9 cellular contexts compared by ENCODE assay signal in the genomic region with DNA sequence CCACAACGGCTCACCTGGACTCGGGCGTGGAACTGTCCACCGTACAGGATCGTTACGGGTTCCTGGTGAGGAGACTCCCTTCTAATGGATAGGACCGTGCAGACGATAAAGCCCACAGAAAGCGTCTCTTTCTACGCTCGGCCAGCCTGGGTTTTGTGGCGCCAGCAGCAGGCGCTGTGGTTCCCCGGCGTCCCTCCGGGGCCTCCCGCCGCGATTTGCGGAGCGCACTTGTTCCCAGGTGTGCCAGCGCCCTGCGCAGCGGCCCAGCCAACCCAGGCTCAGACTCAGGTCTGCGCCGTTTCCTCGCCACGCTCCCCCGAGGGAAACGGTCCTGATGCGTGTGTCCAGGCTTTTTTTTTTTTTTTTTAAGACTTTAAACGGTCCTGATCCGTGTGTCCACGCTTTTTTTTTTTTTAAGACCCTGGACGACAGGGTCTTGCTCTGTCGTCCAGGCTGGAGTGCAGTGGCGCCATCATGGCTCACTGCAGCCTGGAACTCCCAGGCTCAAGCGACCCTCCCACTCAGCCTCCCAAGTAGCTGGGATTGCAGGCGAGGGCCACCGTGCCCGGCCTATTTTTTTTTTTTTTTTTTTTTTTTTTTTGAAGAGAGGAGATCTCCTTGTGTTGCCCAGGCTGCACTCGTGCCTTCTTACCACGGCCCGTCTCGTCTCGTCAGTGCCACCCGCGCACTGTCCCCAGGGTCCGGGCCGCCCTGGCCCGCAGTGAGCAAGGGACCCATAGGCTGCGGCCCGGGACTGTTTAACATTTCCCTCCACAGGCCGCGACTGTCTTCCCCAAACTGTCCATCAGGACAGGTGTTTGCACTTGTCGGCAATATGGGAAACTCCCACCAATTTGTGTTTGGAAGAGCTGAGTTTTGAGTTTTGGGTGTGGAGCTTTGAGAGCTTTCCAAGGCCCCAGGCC. TPM values are rescaled to one million over a fixed set of nuclear protein-coding genes. Genes with fewer than 3 reads are reported as not detected.
DNase-seq lines count a peak whose midpoint lies in the region; ATAC-seq, FAIRE-seq and TF ChIP-seq lines count a peak whose summit lies in the region.
"Had no signal": no experiment of that assay in that cellular context is flagged by ENCODE, and none has a peak within 500 bp of the region (broad histone marks: within the 10 kb centered on the region; RNA-seq: fewer than 3 reads in every experiment).

No MANE protein-coding gene starts in this region.

- peak; percentile 40 for TF ChIP-seq CTCF in PC-3 (conservative IDR thresholded peaks at IDR 0.05; ENCODE audit: low read depth, low read length)
- no peak for TF ChIP-seq CTCF in coronary artery (IDR thresholded peaks at IDR 0.05)
- no peak for TF ChIP-seq CTCF in osteocyte (IDR thresholded peaks at IDR 0.05)

- no peak overlapping the region for H3K4me3 Mint-ChIP-seq in osteocyte (ENCODE audit: unreplicated experiment)

- no peaks in the 10 kb centered on the region for H3K27me3 ChIP-seq in PC-3 (ENCODE audit: low read length)

- ATAC-seq in PC-3, result no peak

- H3K27ac Mint-ChIP-seq in osteocyte (ENCODE audit: unreplicated experiment), result no peak overlapping the region

- DNase-seq in GM18507 (ENCODE audit: extremely low spot score, insufficient read length, low read depth) (no peak), PC-3 (no peak), coronary artery (ENCODE audit: low spot score) (no peak), osteocyte (ENCODE audit: extremely low spot score, unreplicated experiment) (peak; percentile 75), SIG-M5 treated with dmso at 0.1 percent for 504 hours (lab: John Stamatoyannopoulos, UW; ENCODE audit: unreplicated experiment) (no peak), NCI-H1092 (lab: John Stamatoyannopoulos, UW) (no peak), NCI-H2107 (lab: John Stamatoyannopoulos, UW) (no peak)
- no peak for DNase-seq in effector CD8-positive, alpha-beta T cell (lab: John Stamatoyannopoulos, UW)

- POLR2A ChIA-PET in PC-3 (lab: Charles Lee; ENCODE audit: unreplicated experiment), result no interaction called here

- CTCF ChIA-PET in PC-3 (lab: Charles Lee), result no interaction called here

- no peak overlapping the region for H2AFZ ChIP-seq in PC-3 (ENCODE audit: low read length)

- no peaks in the 10 kb centered on the region for H3K9me3 ChIP-seq in PC-3 (ENCODE audit: low read length)

- no peaks in the 10 kb centered on the region for H3K36me3 Mint-ChIP-seq in osteocyte (ENCODE audit: unreplicated experiment)

- no peak overlapping the region for H3K4me3 ChIP-seq in PC-3 (ENCODE audit: low read length)
- H3K4me3 ChIP-seq in coronary artery, result peak overlapping the region; percentile 11

- intact Hi-C loops in PC-3 (cut with micrococcal nuclease), result no loop called here

- peaks cover 49% of the 10 kb centered on the region for H3K27me3 Mint-ChIP-seq in osteocyte (ENCODE audit: unreplicated experiment)

- H3F3A ChIP-seq in PC-3 (ENCODE audit: low read length, unreplicated experiment), result no peaks in the 10 kb centered on the region

- no peaks in the 10 kb centered on the region for H3K36me3 ChIP-seq in PC-3 (ENCODE audit: low read depth, low read length)

- no peaks in the 10 kb centered on the region for H3K4me1 Mint-ChIP-seq in osteocyte (ENCODE audit: unreplicated experiment)

- H3K27ac ChIP-seq in PC-3 (ENCODE audit: low read length) (no peak overlapping the region), coronary artery (no peak overlapping the region)

- FAIRE-seq in GM18507 (lab: Jason Lieb, UNC), result peak; percentile 73
- FAIRE-seq: islet of Langerhans had no signal

- no peaks in the 10 kb centered on the region for H3K79me2 ChIP-seq in PC-3 (ENCODE audit: low read length)

- no peaks in the 10 kb centered on the region for H3K9me3 Mint-ChIP-seq in osteocyte (ENCODE audit: unreplicated experiment)

- no peak overlapping the region for H3K4me2 ChIP-seq in PC-3 (ENCODE audit: low read length)

- H3K4me1 ChIP-seq in PC-3 (ENCODE audit: insufficient read depth, low read length), result no peaks in the 10 kb centered on the region

- BruUV-seq in PC-3 (replicated peaks; lab: Mats Ljungman, UMichigan), result no TSS peak

- H3K9ac ChIP-seq in PC-3 (ENCODE audit: low read length), result no peak overlapping the region

- H3K9me2 ChIP-seq in PC-3 (replicated peaks; ENCODE audit: low read length), result no peaks in the 10 kb centered on the region

- no peaks in the 10 kb centered on the region for H4K20me1 ChIP-seq in PC-3 (ENCODE audit: low read length)

RNA-seq across cellular contexts. Expression of a gene that starts 23.8 kb away (rescaled TPM):
- total RNA-seq in PC-3 (2014; rRNA removed), result 0.55 and 1.2 TPM in 2 replicates
- not detected in 2 replicates for total RNA-seq in osteocyte

RNA-seq across cellular contexts. Expression of a gene that starts 55.7 kb away (rescaled TPM):
- total RNA-seq in PC-3 (2014; rRNA removed) (46.5 and 53.0 TPM in 2 replicates), osteocyte (0.27 TPM in 1 of 2 replicates, not detected in the other)

Comparison
In these comparisons a context has a peak if more than half of its experiments do, and no peak if none do; other contexts are left out.
1. RNA of a gene that starts 55.7 kb away (total RNA-seq): 46.5 to 53.0 TPM in PC-3; 0.27 TPM in osteocyte; every median in the first group is over 10 times any median in the second.